Comparison of ENCODE assay signal across 1 cellular context in genomic region chr19:17214531-17215124, GRCh38.
TF ChIP-seq lines count a peak whose summit lies in the region.

No MANE protein-coding gene starts in this region.

TF ChIP-seq in HepG2, 621 proteins besides CTCF, POLR2A, EP300 and RAD21:
- TF ChIP-seq NAIF1 (CRISPR knock-in tag; IDR thresholded peaks at IDR 0.05; ENCODE audit: borderline replicate concordance) (0 out of 2 replicates have a peak, but pooled peaks have one; percentile 17), PAF1 (CRISPR knock-in tag; IDR thresholded peaks at IDR 0.05) (0 out of 2 replicates have a peak, but pooled peaks have one; percentile 24), ZSCAN29 (CRISPR knock-in tag; conservative IDR thresholded peaks at IDR 0.05) (0 out of 2 replicates have a peak, but pooled peaks have one; percentile 14), HIC2 (CRISPR knock-in tag; IDR thresholded peaks at IDR 0.05; ENCODE audit: low read depth) (0 out of 2 replicates have a peak, but pooled peaks have one; percentile 13), YEATS2 (CRISPR knock-in tag; IDR thresholded peaks at IDR 0.05; ENCODE audit: borderline replicate concordance) (0 out of 2 replicates have a peak, but pooled peaks have one; percentile 1), ZNF441 (CRISPR knock-in tag; IDR thresholded peaks at IDR 0.05; ENCODE audit: borderline replicate concordance) (0 out of 2 replicates have a peak, but pooled peaks have one; percentile 20), ZNF510 (CRISPR knock-in tag; IDR thresholded peaks at IDR 0.05; ENCODE audit: low read depth) (0 out of 2 replicates have a peak, but pooled peaks have one; percentile 8), CEBPB (IDR thresholded peaks at IDR 0.05; ENCODE audit: borderline replicate concordance, low read depth, low read length) (no peak), GATAD2A (CRISPR knock-in tag; IDR thresholded peaks at IDR 0.05) (no peak), ARID4A (CRISPR knock-in tag; IDR thresholded peaks at IDR 0.05; ENCODE audit: borderline replicate concordance) (no peak), ZNF878 (CRISPR knock-in tag; IDR thresholded peaks at IDR 0.05) (0 out of 2 replicates have a peak, but pooled peaks have one; percentile 1), ZNF558 (CRISPR knock-in tag; IDR thresholded peaks at IDR 0.05; ENCODE audit: borderline replicate concordance) (0 out of 2 replicates have a peak, but pooled peaks have one; percentile 12), GTF3A (CRISPR knock-in tag; conservative IDR thresholded peaks at IDR 0.05) (no peak), HNRNPH1 (optimal IDR thresholded peaks at IDR 0.05; ENCODE audit: low read depth, low read length) (peak; percentile 9), ZNF547 (CRISPR knock-in tag; IDR thresholded peaks at IDR 0.05) (no peak), ZBTB21 (CRISPR knock-in tag; IDR thresholded peaks at IDR 0.05) (0 out of 2 replicates have a peak, but pooled peaks have one; percentile 7), ELF4 (CRISPR knock-in tag; IDR thresholded peaks at IDR 0.05; ENCODE audit: borderline replicate concordance) (no peak), ZBTB38 (CRISPR knock-in tag; IDR thresholded peaks at IDR 0.05) (peak; percentile 12; the same call in 1 of the 2 replicates), CERS6 (CRISPR knock-in tag; IDR thresholded peaks at IDR 0.05) (no peak), ZNF552 (CRISPR knock-in tag; IDR thresholded peaks at IDR 0.05; ENCODE audit: borderline replicate concordance) (no peak), ZNF282 (IDR thresholded peaks at IDR 0.05; ENCODE audit: partially characterized antibody) (no peak), RBM22 (optimal IDR thresholded peaks at IDR 0.05; ENCODE audit: low read length) (peak; percentile 11)
- TF ChIP-seq, protein P1, sequence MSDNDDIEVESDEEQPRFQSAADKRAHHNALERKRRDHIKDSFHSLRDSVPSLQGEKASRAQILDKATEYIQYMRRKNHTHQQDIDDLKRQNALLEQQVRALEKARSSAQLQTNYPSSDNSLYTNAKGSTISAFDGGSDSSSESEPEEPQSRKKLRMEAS (IDR thresholded peaks at IDR 0.05), result no peak
- TF ChIP-seq, protein P2, sequence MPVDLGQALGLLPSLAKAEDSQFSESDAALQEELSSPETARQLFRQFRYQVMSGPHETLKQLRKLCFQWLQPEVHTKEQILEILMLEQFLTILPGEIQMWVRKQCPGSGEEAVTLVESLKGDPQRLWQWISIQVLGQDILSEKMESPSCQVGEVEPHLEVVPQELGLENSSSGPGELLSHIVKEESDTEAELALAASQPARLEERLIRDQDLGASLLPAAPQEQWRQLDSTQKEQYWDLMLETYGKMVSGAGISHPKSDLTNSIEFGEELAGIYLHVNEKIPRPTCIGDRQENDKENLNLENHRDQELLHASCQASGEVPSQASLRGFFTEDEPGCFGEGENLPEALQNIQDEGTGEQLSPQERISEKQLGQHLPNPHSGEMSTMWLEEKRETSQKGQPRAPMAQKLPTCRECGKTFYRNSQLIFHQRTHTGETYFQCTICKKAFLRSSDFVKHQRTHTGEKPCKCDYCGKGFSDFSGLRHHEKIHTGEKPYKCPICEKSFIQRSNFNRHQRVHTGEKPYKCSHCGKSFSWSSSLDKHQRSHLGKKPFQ (CRISPR knock-in tag; IDR thresholded peaks at IDR 0.05; ENCODE audit: insufficient replicate concordance), result no peak
- TF ChIP-seq, protein P3, sequence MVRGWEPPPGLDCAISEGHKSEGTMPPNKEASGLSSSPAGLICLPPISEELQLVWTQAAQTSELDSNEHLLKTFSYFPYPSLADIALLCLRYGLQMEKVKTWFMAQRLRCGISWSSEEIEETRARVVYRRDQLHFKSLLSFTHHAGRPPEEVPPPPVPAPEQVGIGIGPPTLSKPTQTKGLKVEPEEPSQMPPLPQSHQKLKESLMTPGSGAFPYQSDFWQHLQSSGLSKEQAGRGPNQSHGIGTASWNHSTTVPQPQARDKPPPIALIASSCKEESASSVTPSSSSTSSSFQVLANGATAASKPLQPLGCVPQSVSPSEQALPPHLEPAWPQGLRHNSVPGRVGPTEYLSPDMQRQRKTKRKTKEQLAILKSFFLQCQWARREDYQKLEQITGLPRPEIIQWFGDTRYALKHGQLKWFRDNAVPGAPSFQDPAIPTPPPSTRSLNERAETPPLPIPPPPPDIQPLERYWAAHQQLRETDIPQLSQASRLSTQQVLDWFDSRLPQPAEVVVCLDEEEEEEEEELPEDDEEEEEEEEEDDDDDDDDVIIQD (CRISPR knock-in tag; IDR thresholded peaks at IDR 0.05; ENCODE audit: low read depth), result no peak
